8 cellular contexts compared by ENCODE assay signal in the genomic region with DNA sequence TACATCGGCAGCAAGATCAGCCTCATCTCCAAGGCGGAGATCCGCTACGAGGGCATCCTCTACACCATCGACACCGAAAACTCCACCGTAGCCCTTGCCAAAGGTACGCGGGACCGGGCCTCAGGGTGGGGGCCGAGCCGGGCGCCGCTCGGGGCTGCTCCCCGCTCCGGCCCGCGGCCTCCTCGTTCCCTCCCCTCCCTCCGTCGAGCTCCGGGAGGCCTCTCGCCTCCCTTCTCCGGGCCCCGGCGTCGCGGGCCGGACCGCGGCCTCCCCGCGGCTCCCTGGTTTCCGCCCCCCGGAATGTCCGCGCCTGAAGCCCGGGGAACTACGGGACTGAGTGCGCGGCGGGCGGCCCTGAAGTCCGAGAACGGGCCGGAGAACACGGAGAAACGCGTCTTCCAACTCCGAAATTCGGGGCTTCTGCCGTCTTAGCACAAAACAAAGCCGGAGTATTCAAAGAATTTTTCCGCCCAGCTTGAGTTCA. TPM values are rescaled to one million over a fixed set of nuclear protein-coding genes. Genes with fewer than 3 reads are reported as not detected.
A peak's percentile ranks its signal among the peaks of the same experiment; 100 is the strongest.
DNase-seq lines count a peak whose midpoint lies in the region; ATAC-seq and TF ChIP-seq lines count a peak whose summit lies in the region.

No MANE protein-coding gene starts in this region.

- no peak for ATAC-seq in CD4-positive, CD25-positive, alpha-beta regulatory T cell (ENCODE audit: low read depth in 2 of 2)
- ATAC-seq in GM19395 (IDR thresholded peaks at IDR 0.05; ENCODE audit: unreplicated experiment) (peak; percentile 34), HG03432 (IDR thresholded peaks at IDR 0.05; ENCODE audit: unreplicated experiment) (peak; percentile 36)
- peak in 1 of 2 donors; percentile 17 for ATAC-seq in activated T-cell treated with anti-CD3 and anti-CD28 coated beads, Interleukin-2, amount 50 U/mL, for 4 hours

- H3K27ac ChIP-seq in CD4-positive, CD25-positive, alpha-beta regulatory T cell (ENCODE audit: insufficient read depth, low read length, poor library complexity, severe bottlenecking): peak overlapping the region; percentile 93
- H3K27ac ChIP-seq in parathyroid adenoma: peak overlapping the region; percentile 97

- H3K9ac ChIP-seq in parathyroid adenoma: peak overlapping the region; percentile 96

- H3K27ac Mint-ChIP-seq in CD4-positive, CD25-positive, alpha-beta regulatory T cell: peak overlapping the region; percentile 69 to 99 (median 94)

- peaks cover 10% of the 10 kb centered on the region for H3K36me3 ChIP-seq in CD4-positive, CD25-positive, alpha-beta regulatory T cell (ENCODE audit: control insufficient read depth, insufficient read depth, low read length)
- no peaks in the 10 kb centered on the region for H3K36me3 ChIP-seq in parathyroid adenoma (ENCODE audit: control insufficient read depth, insufficient read depth, low read length)

- peaks cover 52% of the 10 kb centered on the region for H3K4me1 ChIP-seq in CD4-positive, CD25-positive, alpha-beta regulatory T cell (ENCODE audit: control insufficient read depth, insufficient read depth, low read length, poor library complexity, severe bottlenecking)
- H3K4me1 ChIP-seq in parathyroid adenoma: peaks cover 4% of the 10 kb centered on the region

- DNase-seq in CD4-positive, CD25-positive, alpha-beta regulatory T cell: peak in 1 of 3 donors; percentile 46
- no peak for DNase-seq in activated T-cell treated with anti-CD3 and anti-CD28 coated beads, Interleukin-2, amount 50 U/mL, for 4 hours
- DNase-seq in foreskin melanocyte (peak; percentile 30), NCI-H1092 treated with DMSO at 0.1 percent for 48 hours (lab: John Stamatoyannopoulos, UW) (no peak), COLO829 (ENCODE audit: low spot score) (no peak)

- peak overlapping the region; percentile 89 for H3K4me3 ChIP-seq in CD4-positive, CD25-positive, alpha-beta regulatory T cell (ENCODE audit: low read depth, low read length)
- peak overlapping the region; percentile 92 for H3K4me3 ChIP-seq in parathyroid adenoma (ENCODE audit: low read depth, low read length)

- peaks cover 0 to 2% (median 0%) of the 10 kb centered on the region in 7 donors for H3K9me3 Mint-ChIP-seq in CD4-positive, CD25-positive, alpha-beta regulatory T cell
- no peaks in the 10 kb centered on the region for H3K9me3 Mint-ChIP-seq in activated T-cell treated with anti-CD3 and anti-CD28 coated beads, Interleukin-2, amount 50 U/mL, for 4 hours

- H3K4me2 ChIP-seq in parathyroid adenoma (ENCODE audit: low read length): peak overlapping the region; percentile 83

- H3K4me1 Mint-ChIP-seq in CD4-positive, CD25-positive, alpha-beta regulatory T cell: peaks cover 24 to 56% (median 41%) of the 10 kb centered on the region in 4 donors
- H3K4me1 Mint-ChIP-seq in activated T-cell treated with anti-CD3 and anti-CD28 coated beads, Interleukin-2, amount 50 U/mL, for 4 hours (ENCODE audit: low read depth): peaks cover 48% of the 10 kb centered on the region

- H3K9me3 ChIP-seq in CD4-positive, CD25-positive, alpha-beta regulatory T cell (ENCODE audit: control insufficient read depth in 2 of 2, low read length in 2 of 2): no peaks in the 10 kb centered on the region
- no peaks in the 10 kb centered on the region for H3K9me3 ChIP-seq in parathyroid adenoma (ENCODE audit: control insufficient read depth, low read length)

- peak overlapping the region; percentile 92 for H2AFZ ChIP-seq in parathyroid adenoma

- peaks cover 32% of the 10 kb centered on the region for H3K79me2 ChIP-seq in parathyroid adenoma

- TF ChIP-seq CTCF in parathyroid adenoma (IDR thresholded peaks at IDR 0.05): no peak

- no peaks in the 10 kb centered on the region for H3K27me3 Mint-ChIP-seq in CD4-positive, CD25-positive, alpha-beta regulatory T cell
- H3K27me3 Mint-ChIP-seq in activated T-cell treated with anti-CD3 and anti-CD28 coated beads, Interleukin-2, amount 50 U/mL, for 4 hours (ENCODE audit: low read depth): no peaks in the 10 kb centered on the region

- H3K27me3 ChIP-seq in CD4-positive, CD25-positive, alpha-beta regulatory T cell (ENCODE audit: control insufficient read depth, insufficient read depth, low read length): no peaks in the 10 kb centered on the region
- H3K27me3 ChIP-seq in parathyroid adenoma (ENCODE audit: control insufficient read depth, insufficient read depth, low read length): no peaks in the 10 kb centered on the region

- H3K36me3 Mint-ChIP-seq in CD4-positive, CD25-positive, alpha-beta regulatory T cell: peaks cover 6% of the 10 kb centered on the region
- peaks cover 11% of the 10 kb centered on the region for H3K36me3 Mint-ChIP-seq in activated T-cell treated with anti-CD3 and anti-CD28 coated beads, Interleukin-2, amount 50 U/mL, for 4 hours (ENCODE audit: insufficient read depth)

- H3K4me3 Mint-ChIP-seq in CD4-positive, CD25-positive, alpha-beta regulatory T cell: peak overlapping the region; percentile 97 to 99 (median 98)
- H3K4me3 Mint-ChIP-seq in activated T-cell treated with anti-CD3 and anti-CD28 coated beads, Interleukin-2, amount 50 U/mL, for 4 hours: peak overlapping the region; percentile 93

RNA-seq across cellular contexts. Expression of a gene that starts 0.4 kb away (rescaled TPM):
- 162 TPM for total RNA-seq in CD4-positive, CD25-positive, alpha-beta regulatory T cell
- polyA plus RNA-seq in CD4-positive, CD25-positive, alpha-beta regulatory T cell: 100 to 1,000 TPM; 133 to 175 (median 147) TPM
- total RNA-seq in activated T-cell treated with anti-CD3 and anti-CD28 coated beads, Interleukin-2, amount 50 U/mL, for 4 hours: 100 to 1,000 TPM; 126 to 134 (median 129) TPM

Comparison
In these comparisons a context has a peak if more than half of its experiments do, and no peak if none do; other contexts are left out.
1. ATAC-seq: peak in GM19395 (single experiment) and HG03432 (single experiment); none in CD4-positive, CD25-positive, alpha-beta regulatory T cell (0 of 2).